In the genomic region with DNA sequence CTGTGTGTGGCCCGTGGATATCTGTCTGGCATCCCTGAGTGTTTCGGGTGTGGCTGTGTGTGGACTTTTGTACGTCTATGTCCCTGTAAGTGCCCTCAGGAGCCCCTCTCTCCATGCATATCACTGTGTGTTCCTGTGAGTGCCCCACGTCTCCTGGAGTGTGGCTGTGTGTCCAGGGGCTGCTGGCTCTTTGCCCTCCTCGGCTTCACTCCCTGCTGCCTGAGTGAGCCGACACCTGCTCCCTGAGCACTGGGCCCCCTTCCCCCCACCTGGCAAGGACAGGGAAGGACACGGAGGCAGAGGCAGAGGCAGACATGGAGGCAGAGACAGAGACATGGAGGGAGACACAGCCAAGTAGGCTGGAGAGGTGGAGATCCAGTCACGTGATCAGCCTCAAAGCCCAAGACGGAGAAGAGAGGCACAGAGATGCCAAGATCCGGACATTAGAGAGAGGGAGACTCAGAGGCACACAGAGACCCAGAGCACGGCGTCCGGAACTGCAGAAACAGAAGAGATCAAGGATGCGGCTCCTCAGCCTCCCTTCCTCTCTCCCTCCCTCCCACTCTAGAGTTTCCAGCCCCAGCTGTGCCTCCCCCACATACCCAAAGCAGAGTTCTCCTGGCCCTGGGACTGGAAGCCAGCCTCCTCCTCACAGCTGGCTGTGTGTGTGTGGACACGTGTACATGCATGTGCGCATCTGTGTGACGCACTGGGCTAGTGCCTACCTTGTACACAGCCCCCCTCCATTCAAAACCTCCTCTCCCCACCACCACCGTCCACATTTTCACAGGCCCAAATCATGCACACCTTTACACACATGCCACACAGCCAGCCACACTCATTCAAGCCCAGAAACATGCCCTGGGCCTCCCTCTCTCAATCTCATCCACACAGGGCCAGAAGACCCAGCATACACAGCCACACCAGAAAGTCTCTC, we compare ENCODE assay signal across 8 cellular contexts. TPM values are rescaled to one million over a fixed set of nuclear protein-coding genes. Genes with fewer than 3 reads are reported as not detected.
A peak's percentile ranks its signal among the peaks of the same experiment; 100 is the strongest.
DNase-seq lines count a peak whose midpoint lies in the region; ATAC-seq and TF ChIP-seq lines count a peak whose summit lies in the region.

No MANE protein-coding gene starts in this region.

- peak overlapping the region; percentile 42 for H3K27ac Mint-ChIP-seq in activated naive CD4-positive, alpha-beta T cell treated with anti-CD3 and anti-CD28 coated beads, Interleukin-2, amount 50 U/mL, for 24 hours
- H3K27ac Mint-ChIP-seq in natural killer cell, result peak overlapping the region in 1 of 2 donors; percentile 6

- no peaks in the 10 kb centered on the region for H3K36me3 ChIP-seq in SU-DHL-6 (ENCODE audit: low read length)
- H3K36me3 ChIP-seq in esophagus squamous epithelium, result peaks cover 5 to 19% (median 6%) of the 10 kb centered on the region in 3 donors
- H3K36me3 ChIP-seq in brain microvascular endothelial cell (replicated peaks), result peaks cover 5% of the 10 kb centered on the region

- DNase-seq in activated naive CD4-positive, alpha-beta T cell treated with Interleukin-2 at 50 U/mL for 16 hours, result no peak
- DNase-seq in esophagus squamous epithelium (lab: John Stamatoyannopoulos, UW) (no peak), natural killer cell (no peak), brain microvascular endothelial cell (no peak)

- no peaks in the 10 kb centered on the region for H3K27me3 ChIP-seq in SU-DHL-6 (ENCODE audit: low read length)
- H3K27me3 ChIP-seq in esophagus squamous epithelium, result no peaks in the 10 kb centered on the region
- no peaks in the 10 kb centered on the region for H3K27me3 ChIP-seq in brain microvascular endothelial cell (replicated peaks)

- H3F3A ChIP-seq in SU-DHL-6 (ENCODE audit: insufficient read depth), result peaks cover 15% of the 10 kb centered on the region

- no peaks in the 10 kb centered on the region for H4K20me1 ChIP-seq in SU-DHL-6 (ENCODE audit: low read depth, low read length)

- no peak overlapping the region for H3K4me2 ChIP-seq in SU-DHL-6 (ENCODE audit: low read depth, low read length, poor library complexity, severe bottlenecking)

- no peaks in the 10 kb centered on the region for H3K27me3 Mint-ChIP-seq in activated naive CD4-positive, alpha-beta T cell treated with anti-CD3 and anti-CD28 coated beads, Interleukin-2, amount 50 U/mL, for 24 hours
- peaks cover 22 to 24% of the 10 kb centered on the region in 2 donors for H3K27me3 Mint-ChIP-seq in natural killer cell (ENCODE audit: low read depth in 2 of 2)

- H3K9me3 ChIP-seq in SU-DHL-6 (ENCODE audit: insufficient read depth, low read length) (no peaks in the 10 kb centered on the region), esophagus squamous epithelium (no peaks in the 10 kb centered on the region)

- H3K27ac ChIP-seq in SU-DHL-6 (ENCODE audit: low read depth, low read length) (0 out of 2 replicates have a peak overlapping the region, but pooled peaks have one; percentile 6), esophagus squamous epithelium (peak overlapping the region; percentile 94 to 99 (median 96)), brain microvascular endothelial cell (no peak overlapping the region)

- intact Hi-C loops in esophagus squamous epithelium (cut with DNase I), result no loop called here
- intact Hi-C loops in natural killer cell (cut with micrococcal nuclease), result no loop called here

- H3K9ac ChIP-seq in SU-DHL-6 (ENCODE audit: low read length), result no peak overlapping the region

- H2AFZ ChIP-seq in SU-DHL-6 (ENCODE audit: low read depth, low read length, severe bottlenecking), result no peak overlapping the region

- no peaks in the 10 kb centered on the region for H3K9me2 ChIP-seq in SU-DHL-6 (replicated peaks; ENCODE audit: insufficient read depth, low read length)

- H3K36me3 Mint-ChIP-seq in activated naive CD4-positive, alpha-beta T cell treated with anti-CD3 and anti-CD28 coated beads, Interleukin-2, amount 50 U/mL, for 24 hours, result no peaks in the 10 kb centered on the region
- no peaks in the 10 kb centered on the region for H3K36me3 Mint-ChIP-seq in natural killer cell

- peak in 1 of 4 donors; percentile 7 for TF ChIP-seq POLR2A in esophagus squamous epithelium (IDR thresholded peaks at IDR 0.05)

- peaks cover 50 to 91% (median 54%) of the 10 kb centered on the region in 3 donors for H3K4me1 ChIP-seq in esophagus squamous epithelium

- H3K4me3 ChIP-seq in SU-DHL-6 (ENCODE audit: insufficient read depth, low read length, poor library complexity, severe bottlenecking), result no peak overlapping the region
- peak overlapping the region in 3 of 4 donors; percentile 36 to 67 (median 47) for H3K4me3 ChIP-seq in esophagus squamous epithelium
- no peak overlapping the region for H3K4me3 ChIP-seq in brain microvascular endothelial cell (ENCODE audit: low read depth, low read length)

- peaks cover 57% of the 10 kb centered on the region for H3K4me1 Mint-ChIP-seq in activated naive CD4-positive, alpha-beta T cell treated with anti-CD3 and anti-CD28 coated beads, Interleukin-2, amount 50 U/mL, for 24 hours
- peaks cover 18 to 43% of the 10 kb centered on the region in 2 donors for H3K4me1 Mint-ChIP-seq in natural killer cell

- no peaks in the 10 kb centered on the region for H3K79me2 ChIP-seq in SU-DHL-6 (ENCODE audit: insufficient read depth, low read length)

- in situ Hi-C loops in brain microvascular endothelial cell (cut with HindIII; ENCODE audit: low pct_ligation_motif_present, low sequenced_read_pairs), result no loop called here

- ATAC-seq in natural killer cell (no peak), HG03460 (IDR thresholded peaks at IDR 0.05; ENCODE audit: unreplicated experiment) (no peak), HG03442 (IDR thresholded peaks at IDR 0.05; ENCODE audit: unreplicated experiment) (no peak)

- 9 to 29% methylated on average over 10 to 13 of the region's 18 CpGs for WGBS in esophagus squamous epithelium, 2 donors

- peak overlapping the region; percentile 84 for H3K4me3 Mint-ChIP-seq in activated naive CD4-positive, alpha-beta T cell treated with anti-CD3 and anti-CD28 coated beads, Interleukin-2, amount 50 U/mL, for 24 hours
- H3K4me3 Mint-ChIP-seq in natural killer cell, result peak overlapping the region; percentile 39

- TF ChIP-seq CTCF in SU-DHL-6 (IDR thresholded peaks at IDR 0.05; ENCODE audit: insufficient read depth, low read length, poor library complexity, severe bottlenecking) (no peak), esophagus squamous epithelium (IDR thresholded peaks at IDR 0.05) (no peak), natural killer cell (IDR thresholded peaks at IDR 0.05) (no peak), brain microvascular endothelial cell (IDR thresholded peaks at IDR 0.05; ENCODE audit: low read depth, low read length, missing control alignments) (no peak)

- no peaks in the 10 kb centered on the region for H3K9me3 Mint-ChIP-seq in activated naive CD4-positive, alpha-beta T cell treated with anti-CD3 and anti-CD28 coated beads, Interleukin-2, amount 50 U/mL, for 24 hours
- no peaks in the 10 kb centered on the region for H3K9me3 Mint-ChIP-seq in natural killer cell

RNA-seq across cellular contexts. Expression of a gene that starts 39.0 kb away (rescaled TPM):
- 10 to 100 TPM; 53.7 to 92.8 (median 79.8) TPM for total RNA-seq in esophagus squamous epithelium
- 100 to 1,000 TPM; 137 to 153 (median 143) TPM for total RNA-seq in natural killer cell

Comparison
In these comparisons a context has a peak if more than half of its experiments do, and no peak if none do; other contexts are left out.
1. H3K4me3 ChIP-seq: peak in esophagus squamous epithelium (3 of 4); none in SU-DHL-6 (single experiment) and brain microvascular endothelial cell (single experiment).